19 cellular contexts compared by ENCODE assay signal in genomic region chr4:118927976-118928375, GRCh38. TPM values are rescaled to one million over a fixed set of nuclear protein-coding genes. Genes with fewer than 3 reads are reported as not detected.
DNase-seq lines count a peak whose midpoint lies in the region; ATAC-seq and TF ChIP-seq lines count a peak whose summit lies in the region.
"Had no signal": no experiment of that assay in that cellular context is flagged by ENCODE, and none has a peak within 500 bp of the region (broad histone marks: within the 10 kb centered on the region; RNA-seq: fewer than 3 reads in every experiment).

No MANE protein-coding gene starts in this region.

- no peak overlapping the region for H3K4me3 Mint-ChIP-seq in type B pancreatic cell
- H3K4me3 Mint-ChIP-seq: activated T-helper 1 cell treated with anti-CD3 and anti-CD28 coated beads, Interleukin-12 subunit alpha, Interleukin-12 subunit beta, Interleukin-2, Interleukin-4 antibody, amounts not matched to agents 30 ng/mL and 10 ng/mL and 1 ng/mL, durations not matched to agents 14 hours and 24 hours and 36 hours; stimulated activated memory B cell treated with anti-CD40 and anti-IgM and Interleukin-4, amounts not matched to agents 10 μg/mL and 1 μg/mL and 100 μg/mL, for 72 hours had no signal

- H3K9me3 Mint-ChIP-seq in type B pancreatic cell: no peaks in the 10 kb centered on the region
- H3K9me3 Mint-ChIP-seq: activated T-helper 1 cell treated with anti-CD3 and anti-CD28 coated beads, Interleukin-12 subunit alpha, Interleukin-12 subunit beta, Interleukin-2, Interleukin-4 antibody, amounts not matched to agents 30 ng/mL and 10 ng/mL and 1 ng/mL, durations not matched to agents 14 hours and 24 hours and 36 hours; stimulated activated memory B cell treated with anti-CD40 and anti-IgM and Interleukin-4, amounts not matched to agents 10 μg/mL and 1 μg/mL and 100 μg/mL, for 72 hours had no signal

- H3K27ac Mint-ChIP-seq in type B pancreatic cell: no peak overlapping the region
- H3K27ac Mint-ChIP-seq: activated T-helper 1 cell treated with anti-CD3 and anti-CD28 coated beads, Interleukin-12 subunit alpha, Interleukin-12 subunit beta, Interleukin-2, Interleukin-4 antibody, amounts not matched to agents 30 ng/mL and 10 ng/mL and 1 ng/mL, durations not matched to agents 14 hours and 24 hours and 36 hours; stimulated activated memory B cell treated with anti-CD40 and anti-IgM and Interleukin-4, amounts not matched to agents 10 μg/mL and 1 μg/mL and 100 μg/mL, for 72 hours had no signal

- H3K27ac ChIP-seq in adrenal gland (no peak overlapping the region), vagina (no peak overlapping the region)
- H3K27ac ChIP-seq: KMS-11 had no signal

- no peaks in the 10 kb centered on the region for H3K36me3 Mint-ChIP-seq in type B pancreatic cell
- H3K36me3 Mint-ChIP-seq: stimulated activated memory B cell treated with anti-CD40 and anti-IgM and Interleukin-4, amounts not matched to agents 10 μg/mL and 1 μg/mL and 100 μg/mL, for 72 hours had no signal

- H3K4me1 ChIP-seq in BE2C: peaks cover 62% of the 10 kb centered on the region
- no peaks in the 10 kb centered on the region for H3K4me1 ChIP-seq in adrenal gland (replicated peaks in 1 of 2)
- peaks cover 5% of the 10 kb centered on the region for H3K4me1 ChIP-seq in vagina
- H3K4me1 ChIP-seq: Caco-2 had no signal

- intact Hi-C loops in adrenal gland (cut with DNase I) (no loop called here), left ventricle myocardium superior (cut with micrococcal nuclease) (no loop called here), vagina (cut with DNase I) (no loop called here)

- peaks cover 4% of the 10 kb centered on the region for H3K4me1 Mint-ChIP-seq in type B pancreatic cell (ENCODE audit: unreplicated experiment)
- H3K4me1 Mint-ChIP-seq: stimulated activated memory B cell treated with anti-CD40 and anti-IgM and Interleukin-4, amounts not matched to agents 10 μg/mL and 1 μg/mL and 100 μg/mL, for 72 hours had no signal

- 20 to 42% (median 35%) methylated on average over 1 of the region's 1 CpG for WGBS in adrenal gland, 4 donors

- TF ChIP-seq CTCF in BE2C (IDR thresholded peaks at IDR 0.05; ENCODE audit: low read depth, low read length) (no peak), adrenal gland (IDR thresholded peaks at IDR 0.05) (no peak), vagina (IDR thresholded peaks at IDR 0.05) (no peak), type B pancreatic cell (conservative IDR thresholded peaks at IDR 0.05) (no peak)

- DNase-seq in BE2C (peak; percentile 27), adrenal gland (peak in 4 of 7 donors; percentile 20 to 63 (median 24)), left ventricle myocardium superior (peak; percentile 63), putamen (ENCODE audit: low spot score) (peak; percentile 48), vagina (ENCODE audit: extremely low spot score in 2 of 2) (no peak), type B pancreatic cell (ENCODE audit: extremely low spot score, unreplicated experiment) (no peak), NCI-H774 (lab: John Stamatoyannopoulos, UW) (no peak)
- DNase-seq: activated CD4-positive, alpha-beta T cell treated with anti-CD3 and anti-CD28 coated beads, Interleukin-2, amount 50 U/mL, for 4 hours; Caco-2; HCEC 1CT; NCI-H1436 treated with DMSO at 0.1 percent for 48 hours; NCI-H82; retina; SHP77 treated with DMSO at 0.1 percent for 48 hours; stimulated activated CD4-positive, alpha-beta T cell treated with anti-CD3 and anti-CD28 coated beads, Interleukin-4, amount 100 ng/mL, for 4 hours had no signal

- H3K27me3 ChIP-seq in BE2C (no peaks in the 10 kb centered on the region), adrenal gland (no peaks in the 10 kb centered on the region), vagina (no peaks in the 10 kb centered on the region)

- H3K9me3 ChIP-seq in BE2C (no peaks in the 10 kb centered on the region), adrenal gland (replicated peaks in 1 of 3) (no peaks in the 10 kb centered on the region), vagina (no peaks in the 10 kb centered on the region)
- H3K9me3 ChIP-seq: Caco-2 had no signal

- no peaks in the 10 kb centered on the region for H3K27me3 Mint-ChIP-seq in type B pancreatic cell

- no peak overlapping the region for H3K4me3 ChIP-seq in BE2C (ENCODE audit: low read depth, low read length)
- no peak overlapping the region for H3K4me3 ChIP-seq in adrenal gland
- no peak overlapping the region for H3K4me3 ChIP-seq in vagina

- TF ChIP-seq POLR2A in adrenal gland (IDR thresholded peaks at IDR 0.05): no peak
- no peak for TF ChIP-seq POLR2A in vagina (IDR thresholded peaks at IDR 0.05)

- ATAC-seq in left ventricle myocardium superior (peak; percentile 77), GM19324 (IDR thresholded peaks at IDR 0.05; ENCODE audit: low FRiP score, unreplicated experiment) (no peak)
- ATAC-seq: stimulated activated memory B cell treated with anti-CD40 and anti-IgM and Interleukin-4, amounts not matched to agents 10 μg/mL and 1 μg/mL and 100 μg/mL, for 72 hours had no signal

- H3K36me3 ChIP-seq in BE2C (peaks cover 14% of the 10 kb centered on the region), adrenal gland (replicated peaks in 1 of 2) (no peaks in the 10 kb centered on the region), vagina (no peaks in the 10 kb centered on the region)

RNA-seq across cellular contexts. Expression of gene SYNPO2, which starts 39.3 kb away (rescaled TPM):
- polyA plus RNA-seq in BE2C (2012; ENCODE audit: insufficient read depth, insufficient read length, low read depth): 18.4 TPM
- total RNA-seq in adrenal gland: 10 to 100 TPM; 15.4 to 49.0 (median 29.9) TPM
- 10 to 100 TPM in 2 of 3 donors, 1 to 10 TPM in 1; 8.5 to 15.0 (median 12.1) TPM for polyA plus RNA-seq in adrenal gland
- 188 TPM for total RNA-seq in left ventricle myocardium superior
- 109 TPM for total RNA-seq in vagina
- 20.1 and 22.9 TPM in 2 replicates for total RNA-seq in type B pancreatic cell (ENCODE audit: low replicate concordance)

Comparison
In these comparisons a context has a peak if more than half of its experiments do, and no peak if none do; other contexts are left out.
1. DNase-seq: peak in BE2C (single experiment), adrenal gland (4 of 7), left ventricle myocardium superior (single experiment) and putamen (single experiment); none in vagina (0 of 2), type B pancreatic cell (single experiment) and NCI-H774 (single experiment).